9 cellular contexts compared by ENCODE assay signal in genomic region chr20:61719691-61720347, GRCh38.
DNase-seq lines count a peak whose midpoint lies in the region; ATAC-seq lines count a peak whose summit lies in the region.
"Had no signal": no experiment of that assay in that cellular context is flagged by ENCODE, and none has a peak within 500 bp of the region (broad histone marks: within the 10 kb centered on the region; RNA-seq: fewer than 3 reads in every experiment).

No MANE protein-coding gene starts in this region.

- peak overlapping the region; percentile 83 to 94 (median 89) for H3K4me3 Mint-ChIP-seq in naive thymus-derived CD8-positive, alpha-beta T cell

- peak; percentile 89 to 90 for ATAC-seq in naive thymus-derived CD8-positive, alpha-beta T cell
- ATAC-seq in HG03097 (IDR thresholded peaks at IDR 0.05; ENCODE audit: low FRiP score, unreplicated experiment): no peak

- peaks cover 0 to 3% (median 0%) of the 10 kb centered on the region in 9 donors for H3K9me3 Mint-ChIP-seq in naive thymus-derived CD8-positive, alpha-beta T cell

- peaks cover 0 to 5% (median 0%) of the 10 kb centered on the region in 5 donors for H3K27me3 Mint-ChIP-seq in naive thymus-derived CD8-positive, alpha-beta T cell

- H3K36me3 Mint-ChIP-seq in naive thymus-derived CD8-positive, alpha-beta T cell: peaks cover 0 to 4% (median 0%) of the 10 kb centered on the region in 3 donors

- POLR2A ChIA-PET in naive thymus-derived CD8-positive, alpha-beta T cell (lab: Charles Lee): no interaction called here

- peaks cover 10 to 22% (median 18%) of the 10 kb centered on the region in 4 donors for H3K4me1 Mint-ChIP-seq in naive thymus-derived CD8-positive, alpha-beta T cell

- H3K27ac Mint-ChIP-seq in naive thymus-derived CD8-positive, alpha-beta T cell: peak overlapping the region; percentile 90 to 98 (median 94)

- DNase-seq in T-helper 9 cell (peak; percentile 5), activated gamma-delta T cell (lab: John Stamatoyannopoulos, UW) (peak; percentile 23), DMS53 treated with DMSO at 0.1 percent for 48 hours (lab: John Stamatoyannopoulos, UW; ENCODE audit: unreplicated experiment) (no peak), NCI-H510A treated with DMSO at 0.1 percent for 48 hours (lab: John Stamatoyannopoulos, UW) (no peak), GDM1 (lab: John Stamatoyannopoulos, UW) (no peak)
- peak in 9 of 10 donors; percentile 9 to 77 (median 66) for DNase-seq in naive thymus-derived CD8-positive, alpha-beta T cell
- peak; percentile 1 to 27 for DNase-seq in stimulated activated CD8-positive, alpha-beta memory T cell treated with anti-CD3 and anti-CD28 coated beads, Interleukin-7, amount 100 ng/mL, for 48 hours (ENCODE audit: extremely low read depth in 1 of 2, low read depth in 1 of 2)
- DNase-seq: tibial artery had no signal

Comparison
In these comparisons a context has a peak if more than half of its experiments do, and no peak if none do; other contexts are left out.
1. DNase-seq: peak in T-helper 9 cell (single experiment), activated gamma-delta T cell (single experiment), naive thymus-derived CD8-positive, alpha-beta T cell (9 of 10) and stimulated activated CD8-positive, alpha-beta memory T cell treated with anti-CD3 and anti-CD28 coated beads, Interleukin-7, amount 100 ng/mL, for 48 hours (2 of 2); none in DMS53 treated with DMSO at 0.1 percent for 48 hours (single experiment), NCI-H510A treated with DMSO at 0.1 percent for 48 hours (single experiment) and GDM1 (single experiment).